Comparison of ENCODE assay signal across 9 cellular contexts in the genomic region with DNA sequence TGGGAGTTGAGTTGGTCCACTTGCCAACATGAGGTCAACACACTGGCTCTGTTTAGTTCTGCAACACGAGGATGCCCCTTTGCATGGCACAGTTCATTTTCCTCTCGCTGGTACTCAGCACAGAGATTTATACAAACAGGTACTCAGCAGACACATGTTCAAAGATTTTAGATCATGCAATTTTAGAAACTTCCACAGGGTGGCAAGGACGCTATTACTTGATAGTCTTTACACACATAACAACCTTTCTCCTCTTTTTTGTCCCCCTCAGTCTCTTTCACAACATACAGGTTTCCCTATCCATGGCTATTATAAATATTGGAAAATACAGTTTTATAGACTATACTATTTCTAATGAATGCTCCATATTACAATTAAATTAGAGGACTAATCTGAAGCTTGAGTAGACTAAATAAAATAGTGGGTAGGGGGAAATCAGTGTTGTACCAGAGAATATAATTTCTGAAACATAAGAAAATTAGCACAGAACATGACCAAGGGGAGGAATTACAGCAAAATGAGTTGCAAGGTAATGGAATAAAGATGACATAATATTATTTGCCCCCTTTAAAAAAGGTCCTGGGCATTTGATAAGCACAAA.
DNase-seq lines count a peak whose midpoint lies in the region; ATAC-seq, FAIRE-seq and TF ChIP-seq lines count a peak whose summit lies in the region.
"Had no signal": no experiment of that assay in that cellular context is flagged by ENCODE, and none has a peak within 500 bp of the region (broad histone marks: within the 10 kb centered on the region; RNA-seq: fewer than 3 reads in every experiment).

No MANE protein-coding gene starts in this region.

- no peaks in the 10 kb centered on the region for H3K36me3 Mint-ChIP-seq in T-helper 17 cell (ENCODE audit: low read depth)

- H3K27me3 Mint-ChIP-seq in T-helper 17 cell, result no peaks in the 10 kb centered on the region
- H3K27me3 Mint-ChIP-seq: stimulated activated naive CD8-positive, alpha-beta T cell treated with anti-CD3 and anti-CD28 coated beads, Interleukin-15, Interleukin-2, amounts not matched to agents 100 ng/mL and 50 ng/mL, for 24 hours had no signal

- TF ChIP-seq CTCF in A549 (IDR thresholded peaks at IDR 0.05) (peak; percentile 39; the same call in 2 of the 3 replicates), foreskin fibroblast (IDR thresholded peaks at IDR 0.05; ENCODE audit: low read depth, low read length) (peak; percentile 29)

- TF ChIP-seq POLR2A in A549 (IDR thresholded peaks at IDR 0.05; ENCODE audit: low read length), result no peak

- H3K4me3 ChIP-seq in A549 (no peak overlapping the region), foreskin fibroblast (ENCODE audit: low read depth in 1 of 2, low read length in 2 of 2) (no peak overlapping the region)

- H3K27ac ChIP-seq in A549, result no peak overlapping the region

- H3K4me1 ChIP-seq in A549, result no peaks in the 10 kb centered on the region

- no peak overlapping the region for H3K4me2 ChIP-seq in A549

- H3K4me3 Mint-ChIP-seq in T-helper 17 cell, result no peak overlapping the region
- H3K4me3 Mint-ChIP-seq: stimulated activated naive CD8-positive, alpha-beta T cell treated with anti-CD3 and anti-CD28 coated beads, Interleukin-15, Interleukin-2, amounts not matched to agents 100 ng/mL and 50 ng/mL, for 24 hours had no signal

- DNase-seq in A549 (ENCODE audit: low read depth in 1 of 2, low spot score in 1 of 2) (peak in 1 of 2 experiments; percentile 32), KBM-7 (peak; percentile 2), RKO (ENCODE audit: low spot score) (peak; percentile 52), foreskin fibroblast (peak; percentile 3 to 24), hepatic stellate cell (ENCODE audit: low spot score) (no peak), T-helper 17 cell (no peak), left cardiac atrium (no peak)

- POLR2A ChIA-PET in A549 (lab: Yijun Ruan, JAX), result no interaction called here

- no peaks in the 10 kb centered on the region for H3K4me1 Mint-ChIP-seq in T-helper 17 cell

- ATAC-seq in A549, result peak; percentile 83 to 84
- ATAC-seq in GM18861 (IDR thresholded peaks at IDR 0.05; ENCODE audit: unreplicated experiment), result no peak
- no peak for ATAC-seq in T-helper 17 cell
- ATAC-seq in left cardiac atrium, result no peak

- peak in 1 of 2 experiments; percentile 47; a peak in 4 of 5 replicates for TF ChIP-seq RAD21 in A549 (conservative IDR thresholded peaks at IDR 0.05 in 1 of 2, IDR thresholded peaks at IDR 0.05 in 1 of 2)

- no peak overlapping the region for H3K27ac Mint-ChIP-seq in T-helper 17 cell
- H3K27ac Mint-ChIP-seq: stimulated activated naive CD8-positive, alpha-beta T cell treated with anti-CD3 and anti-CD28 coated beads, Interleukin-15, Interleukin-2, amounts not matched to agents 100 ng/mL and 50 ng/mL, for 24 hours had no signal

- CTCF ChIA-PET in A549 (lab: Yijun Ruan, JAX), result interaction anchor here (0.6 to 1.9 kb wide), 7 partner anchors 11 to 904 kb away, joined by 3 to 6 read pairs (median 3); no protein-coding TSS in a partner anchor

- no peak for FAIRE-seq in A549 (lab: Jason Lieb, UNC)

- WGBS in A549 (ENCODE audit: missing lambda C conversion rate), result 0% methylated on average over 3 of the region's 3 CpGs

- H3K9me3 ChIP-seq in A549, result 0 out of 3 replicates have a peak, but pooled peaks cover 4% of the 10 kb centered on the region
- no peaks in the 10 kb centered on the region for H3K9me3 ChIP-seq in T-helper 17 cell (ENCODE audit: control insufficient read depth, low read length, poor library complexity, severe bottlenecking)

- in situ Hi-C loops in KBM-7 (cut with MboI; ENCODE audit: low pct_unique_long_range_greater_than_20kb, low sequenced_read_pairs), result no loop called here

- TF ChIP-seq EP300 in A549 (IDR thresholded peaks at IDR 0.05), result no peak

- intact Hi-C loops in left cardiac atrium (cut with DNase I), result no loop called here

TF ChIP-seq in A549, 52 proteins besides CTCF, POLR2A, EP300 and RAD21:
- peak; percentile 39 for TF ChIP-seq SMC3 (IDR thresholded peaks at IDR 0.05)
- TF ChIP-seq NFE2L2 (conservative IDR thresholded peaks at IDR 0.05; ENCODE audit: low read length), result no peak
- no peak for TF ChIP-seq HOXB13 (CRISPR knock-in tag; IDR thresholded peaks at IDR 0.05; ENCODE audit: low read depth)

Comparison
In these comparisons a context has a peak if more than half of its experiments do, and no peak if none do; other contexts are left out.
1. ATAC-seq: peak in A549 (2 of 2); none in GM18861 (single experiment), T-helper 17 cell (single experiment) and left cardiac atrium (0 of 2).
2. DNase-seq: peak in KBM-7 (single experiment), RKO (single experiment) and foreskin fibroblast (2 of 2); none in hepatic stellate cell (single experiment), T-helper 17 cell (0 of 3) and left cardiac atrium (single experiment).